19 cellular contexts compared by ENCODE assay signal in the genomic region with DNA sequence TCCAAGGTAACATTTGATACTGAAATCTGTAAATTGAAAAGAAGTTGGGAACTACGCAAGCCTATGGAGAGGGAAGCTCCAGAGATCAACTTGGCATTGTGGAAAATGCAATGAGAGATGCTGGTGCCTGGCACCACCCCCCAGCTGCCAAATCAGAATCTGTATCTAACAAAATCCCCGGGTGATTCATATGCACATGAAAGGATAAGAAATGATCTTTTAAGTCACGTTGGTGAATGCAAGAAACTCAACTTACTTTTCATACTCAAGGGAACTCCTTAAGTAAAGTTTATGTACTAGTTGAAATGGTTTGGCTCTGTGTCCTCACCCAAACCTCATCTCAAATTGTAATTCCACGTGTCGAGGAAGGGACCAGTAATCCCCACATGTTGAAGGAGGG.
"Had no signal": no experiment of that assay in that cellular context is flagged by ENCODE, and none has a peak within 500 bp of the region (broad histone marks: within the 10 kb centered on the region; RNA-seq: fewer than 3 reads in every experiment).

No MANE protein-coding gene starts in this region.

- DNase-seq: dermis blood vessel endothelial cell; dorsolateral prefrontal cortex; effector CD4-positive, alpha-beta T cell; effector memory CD4-positive, alpha-beta T cell; foreskin keratinocyte; heart left ventricle; hypothalamus; immature natural killer cell; left cardiac atrium; left lung; left ventricle myocardium superior; lower lobe of right lung; mesenchymal stem cell; mucosa of descending colon had no signal

- H3K36me3 Mint-ChIP-seq: mesothelial cell of epicardium had no signal

- H3K27ac Mint-ChIP-seq: immature natural killer cell, mesothelial cell of epicardium had no signal

- H3K27me3 ChIP-seq: esophagus muscularis mucosa, foreskin keratinocyte, gastroesophageal sphincter, hepatocyte, left lung had no signal

- H3K4me1 ChIP-seq: esophagus muscularis mucosa, foreskin keratinocyte, gastroesophageal sphincter, heart left ventricle, left lung, lower lobe of right lung had no signal

- H3K4me3 Mint-ChIP-seq: immature natural killer cell, mesothelial cell of epicardium had no signal

- ATAC-seq: foreskin keratinocyte, gastroesophageal sphincter, heart left ventricle, left cardiac atrium, left lung, left ventricle myocardium superior, lower lobe of right lung, mucosa of descending colon had no signal

- H3K9me3 ChIP-seq: esophagus muscularis mucosa, gastroesophageal sphincter, left lung, lower lobe of right lung, mucosa of descending colon had no signal

- H3K27ac ChIP-seq: coronary artery, dorsolateral prefrontal cortex, esophagus muscularis mucosa, foreskin keratinocyte, gastroesophageal sphincter, heart left ventricle, hepatocyte, left lung, lower lobe of right lung had no signal

- H3K4me3 ChIP-seq: coronary artery, dorsolateral prefrontal cortex, esophagus muscularis mucosa, gastroesophageal sphincter, heart left ventricle, hepatocyte, left lung, lower lobe of right lung, mucosa of descending colon had no signal

- H3K36me3 ChIP-seq: esophagus muscularis mucosa, gastroesophageal sphincter, heart left ventricle, left lung, lower lobe of right lung had no signal

- H3K4me1 Mint-ChIP-seq: immature natural killer cell, mesothelial cell of epicardium had no signal
